Comparison of ENCODE assay signal across 9 cellular contexts in the genomic region with DNA sequence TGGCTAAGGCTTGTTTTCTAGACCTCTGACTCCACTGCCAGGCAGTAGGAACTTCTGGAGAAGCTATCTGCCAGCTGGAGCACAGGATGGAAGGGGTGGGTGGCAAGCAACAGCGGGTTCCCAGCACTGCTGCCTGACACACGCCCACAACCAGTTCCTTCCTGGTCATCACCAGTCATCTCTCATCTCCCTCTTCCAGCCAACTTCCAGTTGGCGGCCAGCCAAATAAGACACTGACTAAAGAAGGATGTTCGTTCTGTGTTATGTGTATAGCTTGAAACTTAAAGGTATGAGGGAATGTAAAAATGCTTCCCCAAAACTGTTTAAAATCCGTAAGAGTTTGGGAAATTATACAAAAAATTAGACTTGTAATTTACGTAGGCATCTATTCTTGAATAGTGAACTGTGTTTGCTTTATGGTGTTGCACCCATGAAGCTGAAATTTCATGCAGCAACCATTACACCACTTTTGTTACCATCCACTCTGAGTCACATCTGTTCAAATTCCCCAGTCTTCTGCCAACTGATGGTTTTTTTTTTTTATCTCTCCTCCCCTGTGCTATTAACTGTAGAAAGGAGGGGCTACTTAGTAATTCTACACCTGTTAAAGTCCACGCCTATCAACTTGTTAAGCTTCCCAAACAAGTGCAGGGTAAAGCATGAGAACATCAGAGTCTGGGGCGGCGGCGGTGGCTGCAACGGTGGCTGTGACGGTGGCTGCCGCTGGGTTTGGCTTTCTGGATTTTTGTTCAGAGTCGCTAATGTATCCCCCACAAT.
DNase-seq lines count a peak whose midpoint lies in the region; ATAC-seq and TF ChIP-seq lines count a peak whose summit lies in the region.
"Had no signal": no experiment of that assay in that cellular context is flagged by ENCODE, and none has a peak within 500 bp of the region (broad histone marks: within the 10 kb centered on the region; RNA-seq: fewer than 3 reads in every experiment).

No MANE protein-coding gene starts in this region.

- no peaks in the 10 kb centered on the region for H3K79me2 ChIP-seq in GM23248 (ENCODE audit: insufficient read depth)

- H3K9me3 ChIP-seq in GM23248 (ENCODE audit: low read depth) = no peaks in the 10 kb centered on the region
- H3K9me3 ChIP-seq in spleen = no peaks in the 10 kb centered on the region

- H3K4me3 ChIP-seq in GM23248 = peak overlapping the region; percentile 31
- no peak overlapping the region for H3K4me3 ChIP-seq in lower leg skin (ENCODE audit: low read depth, poor library complexity, severe bottlenecking)
- H3K4me3 ChIP-seq in spleen = no peak overlapping the region

- POLR2A ChIA-PET in MCF 10A (lab: Yijun Ruan, JAX) = interaction anchor here (0.7 to 2.2 kb wide), 18 partner anchors 10 to 574 kb away, joined by 3 to 9 read pairs (median 4); a partner anchor contains a TSS

- H3K27ac Mint-ChIP-seq in MCF 10A (ENCODE audit: low read depth, unreplicated experiment) = peak overlapping the region; percentile 86
- H3K27ac Mint-ChIP-seq: IgD-negative memory B cell had no signal

- peaks cover 46% of the 10 kb centered on the region for H3F3A ChIP-seq in GM23248 (ENCODE audit: insufficient read depth)

- H3K27me3 ChIP-seq in GM23248 (replicated peaks; ENCODE audit: insufficient read depth) (no peaks in the 10 kb centered on the region), spleen (replicated peaks in 1 of 7) (no peaks in the 10 kb centered on the region)

- ATAC-seq in GM21825 (IDR thresholded peaks at IDR 0.05; ENCODE audit: unreplicated experiment) (no peak), GM18502 (IDR thresholded peaks at IDR 0.05; ENCODE audit: poor library complexity, unreplicated experiment) (no peak), HG02840 (IDR thresholded peaks at IDR 0.05; ENCODE audit: low FRiP score, unreplicated experiment) (no peak)

- H3K9me3 Mint-ChIP-seq in MCF 10A (ENCODE audit: unreplicated experiment) = no peaks in the 10 kb centered on the region
- H3K9me3 Mint-ChIP-seq: IgD-negative memory B cell had no signal

- H3K4me3 Mint-ChIP-seq in MCF 10A (ENCODE audit: unreplicated experiment) = peak overlapping the region; percentile 73
- H3K4me3 Mint-ChIP-seq: IgD-negative memory B cell had no signal

- peak overlapping the region; percentile 89 for H3K27ac ChIP-seq in GM23248
- peak overlapping the region in 2 of 8 donors; percentile 39 to 40 for H3K27ac ChIP-seq in spleen

- in situ Hi-C loops in GM23248 (cut with MboI) = no loop called here

- H3K36me3 ChIP-seq in GM23248 (ENCODE audit: low read depth) = no peaks in the 10 kb centered on the region
- peaks cover 0 to 7% (median 0%) of the 10 kb centered on the region in 6 donors for H3K36me3 ChIP-seq in spleen

- H3K4me1 ChIP-seq in GM23248 (ENCODE audit: insufficient read depth) (peaks cover 46% of the 10 kb centered on the region), spleen (peaks cover 0 to 22% (median 9%) of the 10 kb centered on the region in 6 donors)

- peak overlapping the region; percentile 27; the same call in 1 of the 2 replicates for H2AFZ ChIP-seq in GM23248

- DNase-seq in GM23248 (peak; percentile 96), NCI-H2196 (lab: John Stamatoyannopoulos, UW; ENCODE audit: unreplicated experiment) (peak; percentile 56), MCF 10A (ENCODE audit: unreplicated experiment) (peak; percentile 97), lower leg skin (ENCODE audit: low spot score in 2 of 2) (peak; percentile 75 to 94), spleen (no peak)

- intact Hi-C loops in MCF 10A (cut with micrococcal nuclease) (loop anchor here (2.0 kb wide), 1 partner anchor 37 kb away; no protein-coding TSS in a partner anchor), lower leg skin (cut with DNase I; ENCODE audit: low total_unique reads) (no loop called here), spleen (cut with DNase I; ENCODE audit: low total_unique reads) (no loop called here)

- H3K36me3 Mint-ChIP-seq in MCF 10A (ENCODE audit: insufficient read depth, unreplicated experiment) = no peaks in the 10 kb centered on the region

- H3K9ac ChIP-seq in GM23248 = peak overlapping the region; percentile 62

- no TSS peak for BruUV-seq in MCF 10A (replicated peaks; lab: Mats Ljungman, UMichigan)

- H3K4me1 Mint-ChIP-seq in MCF 10A (ENCODE audit: insufficient read depth, unreplicated experiment) = peaks cover 42% of the 10 kb centered on the region

- no peak for TF ChIP-seq CTCF in MCF 10A (IDR thresholded peaks at IDR 0.05; ENCODE audit: unreplicated experiment)
- TF ChIP-seq CTCF in lower leg skin (IDR thresholded peaks at IDR 0.05) = no peak
- no peak for TF ChIP-seq CTCF in spleen (IDR thresholded peaks at IDR 0.05 in 8 of 11, conservative IDR thresholded peaks at IDR 0.05 in 3 of 11)

- peak overlapping the region; percentile 72 for H3K4me2 ChIP-seq in GM23248 (ENCODE audit: unreplicated experiment)

- H4K20me1 ChIP-seq in GM23248 (ENCODE audit: insufficient read depth) = no peaks in the 10 kb centered on the region

- H3K9me2 ChIP-seq in GM23248 (ENCODE audit: insufficient read depth) = no peaks in the 10 kb centered on the region

- WGBS in GM23248 (ENCODE audit: low coverage in 1 of 2, low lambda C conversion rate in 2 of 2, missing lambda C conversion rate in 2 of 2), 2 experiments = 52% methylated on average over 14 of the region's 14 CpGs
- 37 to 38% methylated on average over 14 of the region's 14 CpGs for WGBS in lower leg skin, 2 donors
- WGBS in spleen, 5 donors = 67 to 72% (median 70%) methylated on average over 14 of the region's 14 CpGs

- CTCF ChIA-PET in MCF 10A (lab: Yijun Ruan, JAX) = interaction anchor here (0.6 to 2.0 kb wide), 7 partner anchors 35 to 785 kb away, joined by 3 to 6 read pairs (median 3); no protein-coding TSS in a partner anchor

- TF ChIP-seq POLR2A in lower leg skin (IDR thresholded peaks at IDR 0.05) = no peak
- TF ChIP-seq POLR2A in spleen (IDR thresholded peaks at IDR 0.05) = no peak

- H3K27me3 Mint-ChIP-seq in MCF 10A (ENCODE audit: insufficient read depth, unreplicated experiment) = no peaks in the 10 kb centered on the region
